1 cellular context compared by ENCODE assay signal in the genomic region with DNA sequence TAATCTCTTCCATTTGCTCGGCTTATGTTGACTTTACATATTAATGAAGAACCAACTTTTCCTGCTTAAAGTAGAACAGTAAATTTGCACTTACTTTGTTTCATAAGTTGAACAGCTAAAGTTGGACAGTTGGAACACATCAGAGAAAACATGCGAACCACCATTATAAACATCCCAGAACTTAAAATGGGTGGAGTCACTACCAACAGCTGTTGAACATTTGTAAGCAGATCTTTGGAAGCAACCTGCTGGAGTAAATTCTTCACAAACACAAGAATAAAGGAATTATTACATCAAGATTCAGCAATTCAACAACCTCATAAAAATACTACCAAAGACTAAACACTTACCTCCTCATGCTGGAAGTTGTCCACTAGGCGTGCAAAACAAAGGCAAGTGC.
TF ChIP-seq lines count a peak whose summit lies in the region.

No MANE protein-coding gene starts in this region.

TF ChIP-seq in SK-N-SH, 30 proteins besides CTCF, POLR2A, EP300 and RAD21:
- no peak for TF ChIP-seq POLR2AphosphoS5 (IDR thresholded peaks at IDR 0.05; ENCODE audit: low read depth, low read length)
- TF ChIP-seq, protein P1, sequence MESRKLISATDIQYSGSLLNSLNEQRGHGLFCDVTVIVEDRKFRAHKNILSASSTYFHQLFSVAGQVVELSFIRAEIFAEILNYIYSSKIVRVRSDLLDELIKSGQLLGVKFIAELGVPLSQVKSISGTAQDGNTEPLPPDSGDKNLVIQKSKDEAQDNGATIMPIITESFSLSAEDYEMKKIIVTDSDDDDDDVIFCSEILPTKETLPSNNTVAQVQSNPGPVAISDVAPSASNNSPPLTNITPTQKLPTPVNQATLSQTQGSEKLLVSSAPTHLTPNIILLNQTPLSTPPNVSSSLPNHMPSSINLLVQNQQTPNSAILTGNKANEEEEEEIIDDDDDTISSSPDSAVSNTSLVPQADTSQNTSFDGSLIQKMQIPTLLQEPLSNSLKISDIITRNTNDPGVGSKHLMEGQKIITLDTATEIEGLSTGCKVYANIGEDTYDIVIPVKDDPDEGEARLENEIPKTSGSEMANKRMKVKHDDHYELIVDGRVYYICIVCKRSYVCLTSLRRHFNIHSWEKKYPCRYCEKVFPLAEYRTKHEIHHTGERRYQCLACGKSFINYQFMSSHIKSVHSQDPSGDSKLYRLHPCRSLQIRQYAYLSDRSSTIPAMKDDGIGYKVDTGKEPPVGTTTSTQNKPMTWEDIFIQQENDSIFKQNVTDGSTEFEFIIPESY (IDR thresholded peaks at IDR 0.05; ENCODE audit: borderline replicate concordance, low read depth) = no peak
- TF ChIP-seq, protein P2, sequence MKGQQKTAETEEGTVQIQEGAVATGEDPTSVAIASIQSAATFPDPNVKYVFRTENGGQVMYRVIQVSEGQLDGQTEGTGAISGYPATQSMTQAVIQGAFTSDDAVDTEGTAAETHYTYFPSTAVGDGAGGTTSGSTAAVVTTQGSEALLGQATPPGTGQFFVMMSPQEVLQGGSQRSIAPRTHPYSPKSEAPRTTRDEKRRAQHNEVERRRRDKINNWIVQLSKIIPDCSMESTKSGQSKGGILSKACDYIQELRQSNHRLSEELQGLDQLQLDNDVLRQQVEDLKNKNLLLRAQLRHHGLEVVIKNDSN (IDR thresholded peaks at IDR 0.05; ENCODE audit: borderline replicate concordance, low read depth) = no peak
- no peak for TF ChIP-seq SIN3A (IDR thresholded peaks at IDR 0.05; ENCODE audit: borderline replicate concordance, low read depth, low read length)
- TF ChIP-seq, protein P3, sequence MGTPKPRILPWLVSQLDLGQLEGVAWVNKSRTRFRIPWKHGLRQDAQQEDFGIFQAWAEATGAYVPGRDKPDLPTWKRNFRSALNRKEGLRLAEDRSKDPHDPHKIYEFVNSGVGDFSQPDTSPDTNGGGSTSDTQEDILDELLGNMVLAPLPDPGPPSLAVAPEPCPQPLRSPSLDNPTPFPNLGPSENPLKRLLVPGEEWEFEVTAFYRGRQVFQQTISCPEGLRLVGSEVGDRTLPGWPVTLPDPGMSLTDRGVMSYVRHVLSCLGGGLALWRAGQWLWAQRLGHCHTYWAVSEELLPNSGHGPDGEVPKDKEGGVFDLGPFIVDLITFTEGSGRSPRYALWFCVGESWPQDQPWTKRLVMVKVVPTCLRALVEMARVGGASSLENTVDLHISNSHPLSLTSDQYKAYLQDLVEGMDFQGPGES (IDR thresholded peaks at IDR 0.05; ENCODE audit: low read depth, low read length) = no peak
- no peak for TF ChIP-seq FOSL2 (IDR thresholded peaks at IDR 0.05; ENCODE audit: borderline replicate concordance, low read depth)
- no peak for TF ChIP-seq NFIC (IDR thresholded peaks at IDR 0.05; ENCODE audit: borderline replicate concordance)
- TF ChIP-seq JUND (IDR thresholded peaks at IDR 0.05) = no peak
- TF ChIP-seq GATA2 (CRISPR knock-in tag; IDR thresholded peaks at IDR 0.05) = no peak
- TF ChIP-seq TEAD4 (IDR thresholded peaks at IDR 0.05; ENCODE audit: borderline replicate concordance, insufficient read depth) = no peak
- TF ChIP-seq, protein P4, sequence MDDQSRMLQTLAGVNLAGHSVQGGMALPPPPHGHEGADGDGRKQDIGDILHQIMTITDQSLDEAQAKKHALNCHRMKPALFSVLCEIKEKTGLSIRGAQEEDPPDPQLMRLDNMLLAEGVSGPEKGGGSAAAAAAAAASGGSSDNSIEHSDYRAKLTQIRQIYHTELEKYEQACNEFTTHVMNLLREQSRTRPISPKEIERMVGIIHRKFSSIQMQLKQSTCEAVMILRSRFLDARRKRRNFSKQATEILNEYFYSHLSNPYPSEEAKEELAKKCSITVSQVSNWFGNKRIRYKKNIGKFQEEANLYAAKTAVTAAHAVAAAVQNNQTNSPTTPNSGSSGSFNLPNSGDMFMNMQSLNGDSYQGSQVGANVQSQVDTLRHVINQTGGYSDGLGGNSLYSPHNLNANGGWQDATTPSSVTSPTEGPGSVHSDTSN (IDR thresholded peaks at IDR 0.05) = no peak
- TF ChIP-seq SMC3 (IDR thresholded peaks at IDR 0.05; ENCODE audit: low read depth, low read length) = no peak
- TF ChIP-seq TCF12 (IDR thresholded peaks at IDR 0.05) = no peak
- TF ChIP-seq RFX5 (IDR thresholded peaks at IDR 0.05; ENCODE audit: low read length) = no peak
- TF ChIP-seq FOXM1 (IDR thresholded peaks at IDR 0.05; ENCODE audit: low read depth) = no peak
